Comparison of ENCODE assay signal across 23 cellular contexts in the genomic region with DNA sequence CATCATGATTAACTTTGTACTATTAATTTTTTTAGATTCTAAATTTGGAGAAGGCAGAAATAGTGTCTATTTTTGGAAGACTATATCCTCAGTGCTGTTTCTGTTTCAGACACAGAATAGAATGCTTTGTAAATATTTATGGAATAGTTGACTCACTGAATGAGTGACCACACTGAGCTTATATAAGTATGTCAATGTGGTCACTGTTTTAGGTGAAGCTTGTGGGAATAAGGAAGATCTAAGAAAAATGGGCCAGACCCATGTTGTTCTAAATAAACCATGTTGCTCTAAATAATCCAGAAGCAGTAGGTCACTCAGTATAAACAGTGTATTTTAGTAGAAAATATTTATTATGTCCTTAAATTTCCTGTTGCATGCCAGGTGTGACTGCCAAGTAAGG. TPM values are rescaled to one million over a fixed set of nuclear protein-coding genes. Genes with fewer than 3 reads are reported as not detected.
DNase-seq lines count a peak whose midpoint lies in the region; ATAC-seq, FAIRE-seq and TF ChIP-seq lines count a peak whose summit lies in the region.
"Had no signal": no experiment of that assay in that cellular context is flagged by ENCODE, and none has a peak within 500 bp of the region (broad histone marks: within the 10 kb centered on the region; RNA-seq: fewer than 3 reads in every experiment).

No MANE protein-coding gene starts in this region.

- H3K18ac ChIP-seq in IMR-90 (ENCODE audit: low read depth, low read length): no peak overlapping the region

- no peak overlapping the region for H2BK15ac ChIP-seq in IMR-90 (ENCODE audit: low read depth, low read length)

- no peaks in the 10 kb centered on the region for H4K20me1 ChIP-seq in IMR-90 (ENCODE audit: insufficient read depth, low read length)
- no peaks in the 10 kb centered on the region for H4K20me1 ChIP-seq in smooth muscle cell (ENCODE audit: low read depth)
- no peaks in the 10 kb centered on the region for H4K20me1 ChIP-seq in HepG2 (ENCODE audit: insufficient read depth, low read length)

- H2AK9ac ChIP-seq in IMR-90 (replicated peaks; ENCODE audit: low read depth, low read length, poor library complexity): no peak overlapping the region

- no peak overlapping the region for H4K5ac ChIP-seq in IMR-90 (ENCODE audit: low read depth, low read length)

- H4K91ac ChIP-seq in IMR-90 (ENCODE audit: insufficient read depth, low read depth, low read length): no peak overlapping the region

- no peaks in the 10 kb centered on the region for H3K27me3 ChIP-seq in IMR-90 (ENCODE audit: control insufficient read depth, insufficient read depth, low read length)
- H3K27me3 ChIP-seq in smooth muscle cell (ENCODE audit: low read depth): no peaks in the 10 kb centered on the region
- no peaks in the 10 kb centered on the region for H3K27me3 ChIP-seq in HepG2 (ENCODE audit: control insufficient read depth in 1 of 2, insufficient read depth in 2 of 2, low read length in 2 of 2)
- H3K27me3 ChIP-seq: MG63, SJSA1 had no signal

- ATAC-seq in IMR-90 (ENCODE audit: low read depth): no peak
- no peak for ATAC-seq in esophagus mucosa
- no peak for ATAC-seq in HepG2
- ATAC-seq: Right ventricle myocardium inferior had no signal

- H3K4me2 ChIP-seq in IMR-90 (ENCODE audit: low read depth, low read length) (no peak overlapping the region), smooth muscle cell (no peak overlapping the region), HepG2 (ENCODE audit: low read depth, low read length) (no peak overlapping the region)

- H2BK5ac ChIP-seq in IMR-90 (ENCODE audit: low read depth, low read length, poor library complexity, severe bottlenecking): no peak overlapping the region

- H2AFZ ChIP-seq in IMR-90 (replicated peaks; ENCODE audit: low read length, poor library complexity): no peak overlapping the region
- H2AFZ ChIP-seq in smooth muscle cell (ENCODE audit: low read depth): no peak overlapping the region
- H2AFZ ChIP-seq in HepG2 (ENCODE audit: low read length): no peak overlapping the region

- intact Hi-C loops in IMR-90 (cut with micrococcal nuclease) (no loop called here), HepG2 (cut with micrococcal nuclease; ENCODE audit: unreplicated experiment) (no loop called here)

- H2BK120ac ChIP-seq in IMR-90 (ENCODE audit: low read depth, low read length): no peak overlapping the region

- no peak overlapping the region for H2AK5ac ChIP-seq in IMR-90 (ENCODE audit: low read depth, low read length)

- no peak for TF ChIP-seq EP300 in HepG2 (IDR thresholded peaks at IDR 0.05; ENCODE audit: low read depth in 2 of 2, low read length in 2 of 2)
- TF ChIP-seq EP300 in HepG2 (CRISPR knock-in tag; IDR thresholded peaks at IDR 0.05; ENCODE audit: borderline replicate concordance): no peak

- no peaks in the 10 kb centered on the region for H3K79me2 ChIP-seq in smooth muscle cell (ENCODE audit: low read depth)
- H3K79me2 ChIP-seq in HepG2 (ENCODE audit: insufficient read depth, low read length): no peaks in the 10 kb centered on the region

- H3K9me3 ChIP-seq in IMR-90 (ENCODE audit: control insufficient read depth, insufficient read depth, low read length) (no peaks in the 10 kb centered on the region), smooth muscle cell (replicated peaks; ENCODE audit: low read depth) (no peaks in the 10 kb centered on the region), HepG2 (ENCODE audit: low read length) (no peaks in the 10 kb centered on the region)
- H3K9me3 ChIP-seq: Caco-2, MG63, SJSA1 had no signal

- TF ChIP-seq RAD21 in IMR-90 (IDR thresholded peaks at IDR 0.05; ENCODE audit: low read length) (no peak), HepG2 (CRISPR knock-in tag; IDR thresholded peaks at IDR 0.05) (no peak)

- no peak overlapping the region for H3K27ac ChIP-seq in IMR-90 (ENCODE audit: insufficient read depth, low read length)
- H3K27ac ChIP-seq in smooth muscle cell (ENCODE audit: low read depth): peak overlapping the region; percentile 20
- no peak overlapping the region for H3K27ac ChIP-seq in HepG2 (ENCODE audit: extremely low read length, insufficient read depth, low read length)
- H3K27ac ChIP-seq: SJSA1 had no signal

- H2BK20ac ChIP-seq in IMR-90 (ENCODE audit: low read depth, low read length): no peak overlapping the region

- in situ Hi-C loops in IMR-90 (cut with MboI; ENCODE audit: low sequenced_read_pairs) (no loop called here), HepG2 (cut with HindIII; ENCODE audit: extremely low pct_ligation_motif_present, low pct_unique_long_range_greater_than_20kb) (no loop called here)

- CTCF ChIA-PET in IMR-90 (lab: Yijun Ruan, JAX) (no interaction called here), HepG2 (lab: Yijun Ruan, JAX; ENCODE audit: low intra/inter-chr PET ratio, low total read pairs) (no interaction called here)

- FAIRE-seq in HepG2 (lab: Jason Lieb, UNC): no peak
- FAIRE-seq: H54 had no signal

- H3K4ac ChIP-seq in IMR-90 (ENCODE audit: low read depth, low read length): no peak overlapping the region

- H3K79me1 ChIP-seq in IMR-90 (ENCODE audit: low read depth in 1 of 2, low read length in 2 of 2): no peaks in the 10 kb centered on the region

- DNase-seq in IMR-90 (peak; percentile 1), astrocyte of the hippocampus (ENCODE audit: low read depth, low spot score) (peak; percentile 43), iris pigment epithelial cell (ENCODE audit: low read depth) (peak; percentile 44), smooth muscle cell (lab: John Stamatoyannopoulos, UW; ENCODE audit: unreplicated experiment) (no peak), cerebellar cortex (ENCODE audit: low spot score) (no peak), COR-L47 (lab: John Stamatoyannopoulos, UW) (no peak), HepG2 (ENCODE audit: low spot score) (no peak)
- DNase-seq: Caco-2; CD4-positive, CD25-positive, alpha-beta regulatory T cell; DMS 273 treated with DMSO at 0.1 percent for 48 hours; GDM1; NCI-H1048; NCI-H1417 treated with DMSO at 0.1 percent for 48 hours; NCI-H187; NCI-H2107; NCI-H446 treated with DMSO at 0.1 percent for 48 hours; NCI-H526 treated with DMSO at 0.1 percent for 48 hours had no signal

- TF ChIP-seq POLR2A in IMR-90 (IDR thresholded peaks at IDR 0.05; ENCODE audit: low read depth, low read length): no peak
- no peak for TF ChIP-seq POLR2A in HepG2 (IDR thresholded peaks at IDR 0.05; ENCODE audit: insufficient read depth in 1 of 2, low read depth in 2 of 2, low read length in 2 of 2)

- H3K4me1 ChIP-seq in IMR-90 (ENCODE audit: control insufficient read depth, insufficient read depth, low read length): no peaks in the 10 kb centered on the region
- no peaks in the 10 kb centered on the region for H3K4me1 ChIP-seq in smooth muscle cell (ENCODE audit: low read depth)
- H3K4me1 ChIP-seq in HepG2 (ENCODE audit: insufficient read depth, low read length): no peaks in the 10 kb centered on the region
- H3K4me1 ChIP-seq: Caco-2, SJSA1 had no signal

- no peaks in the 10 kb centered on the region for H3F3A ChIP-seq in smooth muscle cell (ENCODE audit: low read depth)

- no peak overlapping the region for H3K14ac ChIP-seq in IMR-90 (replicated peaks; ENCODE audit: low read depth, low read length)

- no peak overlapping the region for H3K56ac ChIP-seq in IMR-90 (ENCODE audit: extremely low read depth, insufficient read depth, low read length)

- H3K9me1 ChIP-seq in IMR-90 (ENCODE audit: insufficient read depth, low read length): no peaks in the 10 kb centered on the region

- H3K9ac ChIP-seq in IMR-90 (ENCODE audit: low read depth, low read length): no peak overlapping the region
- no peak overlapping the region for H3K9ac ChIP-seq in smooth muscle cell (ENCODE audit: low read depth)
- no peak overlapping the region for H3K9ac ChIP-seq in HepG2 (ENCODE audit: insufficient read depth, low read depth, low read length)

- H3K4me3 ChIP-seq in IMR-90 (ENCODE audit: insufficient read depth, low read depth, low read length) (no peak overlapping the region), smooth muscle cell (no peak overlapping the region), HepG2 (replicated peaks in 1 of 3; ENCODE audit: insufficient read depth in 1 of 3, low read depth in 2 of 3, low read length in 3 of 3) (no peak overlapping the region)
- H3K4me3 ChIP-seq: MG63, SJSA1 had no signal

- dilution Hi-C loops in IMR-90 (cut with HindIII; ENCODE audit: low sequenced_read_pairs, unreplicated experiment): no loop called here

- no peak overlapping the region for H4K8ac ChIP-seq in IMR-90 (ENCODE audit: low read depth in 2 of 2, low read length in 2 of 2)

- no peak for TF ChIP-seq CTCF in IMR-90 (conservative IDR thresholded peaks at IDR 0.05; ENCODE audit: low read depth, low read length)
- no peak for TF ChIP-seq CTCF in smooth muscle cell (IDR thresholded peaks at IDR 0.05; ENCODE audit: borderline replicate concordance, insufficient read depth, poor library complexity, severe bottlenecking)
- TF ChIP-seq CTCF in HepG2 (CRISPR knock-in tag; IDR thresholded peaks at IDR 0.05): no peak

- BruUV-seq in IMR-90 (replicated peaks; lab: Mats Ljungman, UMichigan): no TSS peak
- no TSS peak for BruUV-seq in HepG2 (replicated peaks; lab: Mats Ljungman, UMichigan)

- POLR2A ChIA-PET in IMR-90 (lab: Charles Lee; ENCODE audit: unreplicated experiment) (no interaction called here), HepG2 (lab: Yijun Ruan, JAX) (no interaction called here)

- no peak overlapping the region for H3K23ac ChIP-seq in IMR-90 (ENCODE audit: low read depth, low read length)

- H3K36me3 ChIP-seq in IMR-90 (ENCODE audit: control insufficient read depth, insufficient read depth, low read length) (no peaks in the 10 kb centered on the region), smooth muscle cell (ENCODE audit: low read depth) (no peaks in the 10 kb centered on the region), HepG2 (replicated peaks in 1 of 2; ENCODE audit: control insufficient read depth in 1 of 2, insufficient read depth in 2 of 2, low read length in 2 of 2) (no peaks in the 10 kb centered on the region)
- H3K36me3 ChIP-seq: MG63, SJSA1 had no signal

RNA-seq across cellular contexts. Expression of a gene that starts 45.5 kb away (rescaled TPM):
- total RNA-seq in IMR-90 (2012; rRNA removed) (not detected in 2 replicates), smooth muscle cell (0.85 and 1.6 TPM in 2 replicates), esophagus mucosa (0.24 TPM), HepG2 (2016; rRNA removed; fragmentation: Illumina TruSeq; extraction: Trizol) (not detected in 2 replicates)
- polyA plus RNA-seq in IMR-90 (2012; rRNA removed) (not detected in 2 replicates), smooth muscle cell (0.33 and 1.1 TPM in 2 replicates), HepG2 (2011; rRNA removed) (not detected in 2 replicates)
- polyA plus RNA-seq in IMR-90 (2012; cell fraction: cytosol; rRNA removed): 0.01 TPM in 1 of 2 replicates, not detected in the other
- 0.01 TPM in 1 of 2 replicates, not detected in the other for polyA plus RNA-seq in IMR-90 (2012; cell fraction: nucleus; rRNA removed; ENCODE audit: low replicate concordance)
- not detected in 2 replicates for total RNA-seq in HepG2 (2016; cell fraction: cytosol; rRNA removed; fragmentation: Illumina TruSeq; extraction: Trizol; ENCODE audit: low read depth)
- not detected in 2 replicates for total RNA-seq in HepG2 (2016; cell fraction: insoluble cytoplasmic fraction; rRNA removed; fragmentation: Illumina TruSeq; extraction: Trizol)
- total RNA-seq in HepG2 (2016; cell fraction: membrane; rRNA removed; fragmentation: Illumina TruSeq; extraction: Trizol): not detected in 2 replicates
- not detected in 2 replicates for total RNA-seq in HepG2 (2016; cell fraction: nucleus; rRNA removed; fragmentation: Illumina TruSeq; extraction: Trizol)
- not detected in 2 replicates for polyA plus RNA-seq in HepG2 (2011; cell fraction: cytosol; rRNA removed)
- polyA plus RNA-seq in HepG2 (2011; cell fraction: nucleus; rRNA removed): not detected in 2 replicates
- not detected in 2 replicates for polyA plus RNA-seq in HepG2 (2012)
- polyA plus RNA-seq in HepG2 (2016; cell fraction: cytosol; fragmentation: Illumina TruSeq; extraction: Trizol; ENCODE audit: low read depth): not detected in 2 replicates
- not detected in 2 replicates for polyA plus RNA-seq in HepG2 (2016; cell fraction: insoluble cytoplasmic fraction; fragmentation: Illumina TruSeq; extraction: Trizol; ENCODE audit: low read depth)
- not detected in 2 replicates for polyA plus RNA-seq in HepG2 (2016; cell fraction: membrane; fragmentation: Illumina TruSeq; extraction: Trizol; ENCODE audit: low read depth)
- polyA plus RNA-seq in HepG2 (2016; cell fraction: nucleus; fragmentation: Illumina TruSeq; extraction: Trizol; ENCODE audit: insufficient read depth, low read depth): not detected in 2 replicates
- not detected in 2 replicates for polyA minus RNA-seq in HepG2 (2011; rRNA and poly(A)+ RNA removed; ENCODE audit: low replicate concordance)
- polyA minus RNA-seq in HepG2 (2011; cell fraction: cytosol; rRNA and poly(A)+ RNA removed): not detected in 2 replicates
- polyA minus RNA-seq in HepG2 (2011; cell fraction: nucleus; rRNA and poly(A)+ RNA removed): not detected in 2 replicates
- total RNA-seq: LHCN-M2, SJSA1 had no signal
- polyA plus RNA-seq: CD4-positive, CD25-positive, alpha-beta regulatory T cell had no signal

Comparison
In these comparisons a context has a peak if more than half of its experiments do, and no peak if none do; other contexts are left out.
1. DNase-seq: peak in IMR-90 (single experiment), astrocyte of the hippocampus (single experiment) and iris pigment epithelial cell (single experiment); none in smooth muscle cell (single experiment), cerebellar cortex (single experiment), COR-L47 (single experiment) and HepG2 (single experiment).